Comparison of ENCODE assay signal across 1 cellular context in the genomic region with DNA sequence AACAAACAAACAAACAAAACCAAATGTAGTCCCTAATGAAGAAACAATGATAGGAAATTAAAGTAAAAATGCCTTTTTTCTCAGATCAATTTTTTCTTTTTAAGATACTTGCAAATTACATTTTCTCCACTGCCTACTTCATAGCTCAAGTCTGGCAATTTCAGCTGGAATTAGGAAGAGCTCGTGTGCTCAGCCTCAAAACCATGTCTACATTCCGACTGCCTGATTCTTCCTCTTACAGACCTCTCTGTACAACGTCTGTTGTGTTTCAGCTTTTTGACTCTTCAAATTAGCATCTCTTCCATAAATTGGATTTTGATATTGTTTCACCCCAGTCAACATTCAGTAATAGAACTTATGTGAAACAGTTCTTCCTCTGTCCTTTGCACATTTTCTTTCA.
TF ChIP-seq lines count a peak whose summit lies in the region.

No MANE protein-coding gene starts in this region.

TF ChIP-seq in SK-N-SH, 30 proteins besides CTCF, POLR2A, EP300 and RAD21 (continued from another document):
- TF ChIP-seq, protein P1, sequence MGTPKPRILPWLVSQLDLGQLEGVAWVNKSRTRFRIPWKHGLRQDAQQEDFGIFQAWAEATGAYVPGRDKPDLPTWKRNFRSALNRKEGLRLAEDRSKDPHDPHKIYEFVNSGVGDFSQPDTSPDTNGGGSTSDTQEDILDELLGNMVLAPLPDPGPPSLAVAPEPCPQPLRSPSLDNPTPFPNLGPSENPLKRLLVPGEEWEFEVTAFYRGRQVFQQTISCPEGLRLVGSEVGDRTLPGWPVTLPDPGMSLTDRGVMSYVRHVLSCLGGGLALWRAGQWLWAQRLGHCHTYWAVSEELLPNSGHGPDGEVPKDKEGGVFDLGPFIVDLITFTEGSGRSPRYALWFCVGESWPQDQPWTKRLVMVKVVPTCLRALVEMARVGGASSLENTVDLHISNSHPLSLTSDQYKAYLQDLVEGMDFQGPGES (IDR thresholded peaks at IDR 0.05; ENCODE audit: low read depth, low read length): no peak
- TF ChIP-seq, protein P2, sequence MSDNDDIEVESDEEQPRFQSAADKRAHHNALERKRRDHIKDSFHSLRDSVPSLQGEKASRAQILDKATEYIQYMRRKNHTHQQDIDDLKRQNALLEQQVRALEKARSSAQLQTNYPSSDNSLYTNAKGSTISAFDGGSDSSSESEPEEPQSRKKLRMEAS (IDR thresholded peaks at IDR 0.05; ENCODE audit: low read depth): no peak
- TF ChIP-seq, protein P3, sequence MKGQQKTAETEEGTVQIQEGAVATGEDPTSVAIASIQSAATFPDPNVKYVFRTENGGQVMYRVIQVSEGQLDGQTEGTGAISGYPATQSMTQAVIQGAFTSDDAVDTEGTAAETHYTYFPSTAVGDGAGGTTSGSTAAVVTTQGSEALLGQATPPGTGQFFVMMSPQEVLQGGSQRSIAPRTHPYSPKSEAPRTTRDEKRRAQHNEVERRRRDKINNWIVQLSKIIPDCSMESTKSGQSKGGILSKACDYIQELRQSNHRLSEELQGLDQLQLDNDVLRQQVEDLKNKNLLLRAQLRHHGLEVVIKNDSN (IDR thresholded peaks at IDR 0.05; ENCODE audit: borderline replicate concordance, low read depth): no peak
- no peak for TF ChIP-seq EZH2phosphoT487 (IDR thresholded peaks at IDR 0.05; ENCODE audit: borderline replicate concordance, low read depth)
